In the genomic region with DNA sequence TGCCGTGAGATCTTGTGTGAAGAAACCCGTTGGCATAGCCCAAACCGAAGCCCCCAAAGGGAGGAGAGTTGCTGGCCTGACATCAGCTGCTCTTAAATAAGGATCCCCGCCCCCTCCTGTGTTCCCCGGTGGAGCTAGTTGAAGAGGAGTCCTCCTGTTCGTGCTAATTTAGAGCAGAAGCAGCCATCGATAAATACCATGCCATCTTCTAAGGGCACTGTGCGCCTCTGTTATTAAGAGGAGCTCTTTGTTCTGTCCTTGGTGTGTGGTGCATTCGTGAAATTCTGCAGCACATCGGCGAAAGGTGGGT, we compare ENCODE assay signal across 8 cellular contexts. TPM values are rescaled to one million over a fixed set of nuclear protein-coding genes. Genes with fewer than 3 reads are reported as not detected.
DNase-seq lines count a peak whose midpoint lies in the region; ATAC-seq and TF ChIP-seq lines count a peak whose summit lies in the region.

No MANE protein-coding gene starts in this region.

- peak overlapping the region; percentile 91 for H3K4me3 Mint-ChIP-seq in activated naive CD4-positive, alpha-beta T cell treated with anti-CD3 and anti-CD28 coated beads, Interleukin-2, amount 10 ng/mL, durations not matched to agents 7 days and 5 days

- peak overlapping the region; percentile 94 for H3K4me3 ChIP-seq in RWPE2 (ENCODE audit: severe bottlenecking)
- H3K4me3 ChIP-seq in ectodermal cell (ENCODE audit: insufficient read depth, low read depth, low read length) = peak overlapping the region; percentile 99
- H3K4me3 ChIP-seq in mononuclear cell (ENCODE audit: low read length) = peak overlapping the region; percentile 94
- H3K4me3 ChIP-seq in upper lobe of right lung = peak overlapping the region; percentile 98

- no peaks in the 10 kb centered on the region for H3K36me3 Mint-ChIP-seq in activated naive CD4-positive, alpha-beta T cell treated with anti-CD3 and anti-CD28 coated beads, Interleukin-2, amount 10 ng/mL, durations not matched to agents 7 days and 5 days

- H3K9me3 Mint-ChIP-seq in activated naive CD4-positive, alpha-beta T cell treated with anti-CD3 and anti-CD28 coated beads, Interleukin-2, amount 10 ng/mL, durations not matched to agents 7 days and 5 days = no peaks in the 10 kb centered on the region

- H3K36me3 ChIP-seq in RWPE2 (ENCODE audit: low read depth) = no peaks in the 10 kb centered on the region
- H3K36me3 ChIP-seq in ectodermal cell (ENCODE audit: control insufficient read depth, insufficient read depth, low read length) = no peaks in the 10 kb centered on the region
- H3K36me3 ChIP-seq in upper lobe of right lung = no peaks in the 10 kb centered on the region

- peak overlapping the region; percentile 63 for H3K27ac ChIP-seq in RWPE2 (ENCODE audit: poor library complexity, severe bottlenecking)
- peak overlapping the region; percentile 93 for H3K27ac ChIP-seq in ectodermal cell (ENCODE audit: insufficient read depth, low read depth, low read length, poor library complexity, severe bottlenecking)
- H3K27ac ChIP-seq in upper lobe of right lung = peak overlapping the region; percentile 95

- H3K4me1 ChIP-seq in RWPE2 (ENCODE audit: insufficient read depth, poor library complexity, severe bottlenecking) (no peaks in the 10 kb centered on the region), ectodermal cell (ENCODE audit: control insufficient read depth, insufficient read depth, low read length) (peaks cover 8% of the 10 kb centered on the region), mononuclear cell (ENCODE audit: insufficient read depth, low read length) (peaks cover 11% of the 10 kb centered on the region), upper lobe of right lung (peaks cover 18% of the 10 kb centered on the region)

- TF ChIP-seq CTCF in RWPE2 (IDR thresholded peaks at IDR 0.05; ENCODE audit: poor library complexity, severe bottlenecking) (no peak), upper lobe of right lung (IDR thresholded peaks at IDR 0.05) (no peak)

- H3K9me3 ChIP-seq in RWPE2 (ENCODE audit: severe bottlenecking) (no peaks in the 10 kb centered on the region), ectodermal cell (ENCODE audit: control insufficient read depth, low read length) (no peaks in the 10 kb centered on the region), mononuclear cell (ENCODE audit: low read depth, low read length) (no peaks in the 10 kb centered on the region), upper lobe of right lung (no peaks in the 10 kb centered on the region)

- DNase-seq in activated naive CD4-positive, alpha-beta T cell treated with anti-CD3 and anti-CD28 coated beads, Interleukin-2, amount 10 ng/mL, durations not matched to agents 7 days and 5 days = no peak
- DNase-seq in activated naive CD4-positive, alpha-beta T cell treated with Interleukin-2 at 50 U/mL for 16 hours = no peak
- DNase-seq in RWPE2 (ENCODE audit: low spot score) (no peak), upper lobe of right lung (no peak)

- CTCF ChIA-PET in activated naive CD4-positive, alpha-beta T cell treated with anti-CD3 and anti-CD28 coated beads, Interleukin-2, amount 10 ng/mL, durations not matched to agents 7 days and 5 days (lab: Charles Lee) = interaction anchor here (0.6 to 2.3 kb wide), 6 partner anchors 19 to 246 kb away, joined by 3 to 9 read pairs (median 3); no protein-coding TSS in a partner anchor

- peak; percentile 8 for ATAC-seq in HG03045 (IDR thresholded peaks at IDR 0.05; ENCODE audit: unreplicated experiment)
- peak; percentile 13; the same call in 2 of the 3 replicates for ATAC-seq in RWPE2 (ENCODE audit: low read depth)
- ATAC-seq in upper lobe of right lung = peak; percentile 3
- ATAC-seq in GM18870 (IDR thresholded peaks at IDR 0.05; ENCODE audit: unreplicated experiment) = no peak

- H3K27ac Mint-ChIP-seq in activated naive CD4-positive, alpha-beta T cell treated with anti-CD3 and anti-CD28 coated beads, Interleukin-2, amount 10 ng/mL, durations not matched to agents 7 days and 5 days = peak overlapping the region; percentile 94

- H3K27me3 ChIP-seq in RWPE2 (ENCODE audit: insufficient read depth, poor library complexity, severe bottlenecking) (no peaks in the 10 kb centered on the region), ectodermal cell (ENCODE audit: control insufficient read depth, insufficient read depth, low read length, poor library complexity, severe bottlenecking) (no peaks in the 10 kb centered on the region), mononuclear cell (ENCODE audit: insufficient read depth, low read length) (no peaks in the 10 kb centered on the region), upper lobe of right lung (no peaks in the 10 kb centered on the region)

- intact Hi-C loops in upper lobe of right lung (cut with DNase I) = no loop called here

- no peaks in the 10 kb centered on the region for H3K27me3 Mint-ChIP-seq in activated naive CD4-positive, alpha-beta T cell treated with anti-CD3 and anti-CD28 coated beads, Interleukin-2, amount 10 ng/mL, durations not matched to agents 7 days and 5 days

- peaks cover 26% of the 10 kb centered on the region for H3K4me1 Mint-ChIP-seq in activated naive CD4-positive, alpha-beta T cell treated with anti-CD3 and anti-CD28 coated beads, Interleukin-2, amount 10 ng/mL, durations not matched to agents 7 days and 5 days

- 0% methylated on average over 11 of the region's 11 CpGs for WGBS in ectodermal cell, 2 experiments

RNA-seq across cellular contexts. Expression of gene KLHL7, which starts 0.9 kb away (rescaled TPM):
- 106 TPM for polyA plus RNA-seq in ectodermal cell (2013, experiment 1 of 4)
- 97.9 TPM for polyA plus RNA-seq in ectodermal cell (2013, experiment 2 of 4)
- polyA plus RNA-seq in ectodermal cell (2013, experiment 3 of 4) = 92.5 TPM
- polyA plus RNA-seq in ectodermal cell (2013, experiment 4 of 4) = 103 TPM
- total RNA-seq in mononuclear cell = 20.8 TPM
- total RNA-seq in upper lobe of right lung = 16.4 TPM
